ENCODE assay signal across 1 cellular context in genomic region chr12:88752183-88752582, GRCh38.
TF ChIP-seq lines count a peak whose summit lies in the region.

No MANE protein-coding gene starts in this region.

TF ChIP-seq in HepG2, 621 proteins besides CTCF, POLR2A, EP300 and RAD21 (continued from another document):
- TF ChIP-seq ATF1 (CRISPR knock-in tag; IDR thresholded peaks at IDR 0.05) (no peak), ZNF414 (CRISPR knock-in tag; IDR thresholded peaks at IDR 0.05) (no peak), ZNF549 (CRISPR knock-in tag; IDR thresholded peaks at IDR 0.05) (no peak), ZBTB39 (CRISPR knock-in tag; IDR thresholded peaks at IDR 0.05) (no peak)
